23 cellular contexts compared by ENCODE assay signal in genomic region chr6:22334778-22335177, GRCh38. TPM values are rescaled to one million over a fixed set of nuclear protein-coding genes. Genes with fewer than 3 reads are reported as not detected.
"Had no signal": no experiment of that assay in that cellular context is flagged by ENCODE, and none has a peak within 500 bp of the region (broad histone marks: within the 10 kb centered on the region; RNA-seq: fewer than 3 reads in every experiment).

No MANE protein-coding gene starts in this region.

- H3K4me3 ChIP-seq: prostate gland, skin epidermis, tibial nerve, uterus had no signal

- H3K36me3 Mint-ChIP-seq: activated naive CD8-positive, alpha-beta T cell had no signal

- H3K36me3 ChIP-seq: prostate gland, tibial nerve, uterus had no signal

- H3K27me3 ChIP-seq: tibial nerve, uterus had no signal

- DNase-seq: activated CD4-positive, alpha-beta T cell treated with anti-CD3 and anti-CD28 coated beads, Interleukin-2, amount 10 ng/mL, durations not matched to agents 24 days and 14 days; activated CD4-positive, CD25-positive, alpha-beta regulatory T cell; activated CD8-positive, alpha-beta memory T cell treated with anti-CD3 and anti-CD28 coated beads for 24 hours; activated gamma-delta T cell treated with Interleukin-2 at 50 U/mL for 16 hours; amniotic stem cell; glutamatergic neuron; hypothalamus; left ventricle myocardium superior; nucleus accumbens; right cardiac atrium; stimulated activated CD4-positive, alpha-beta T cell treated with anti-CD3 and anti-CD28 coated beads, Interleukin-4, amount 100 ng/mL, for 4 hours; stimulated activated CD8-positive, alpha-beta memory T cell treated with anti-CD3 and anti-CD28 coated beads, Interleukin-4, amount 100 ng/mL, for 48 hours; stimulated activated naive CD4-positive, alpha-beta T cell treated with Interleukin-2 at 50 U/mL for 16 hours; substantia nigra; uterus had no signal

- H3K4me1 ChIP-seq: prostate gland, tibial nerve, uterus had no signal

- H3K9me3 Mint-ChIP-seq: activated CD4-positive, alpha-beta T cell treated with anti-CD3 and anti-CD28 coated beads, Interleukin-2, amount 10 ng/mL, durations not matched to agents 24 days and 14 days had no signal

- H3K27me3 Mint-ChIP-seq: activated CD4-positive, alpha-beta T cell treated with anti-CD3 and anti-CD28 coated beads, Interleukin-2, amount 10 ng/mL, durations not matched to agents 24 days and 14 days; activated naive CD8-positive, alpha-beta T cell had no signal

- H3K9me3 ChIP-seq: prostate gland, tibial nerve, uterus had no signal

- ATAC-seq: left ventricle myocardium superior, right cardiac atrium had no signal

- H3K4me3 Mint-ChIP-seq: activated CD4-positive, alpha-beta T cell treated with anti-CD3 and anti-CD28 coated beads, Interleukin-2, amount 10 ng/mL, durations not matched to agents 24 days and 14 days; activated naive CD8-positive, alpha-beta T cell; nephron had no signal

- H3K27ac Mint-ChIP-seq: activated CD4-positive, alpha-beta T cell treated with anti-CD3 and anti-CD28 coated beads, Interleukin-2, amount 10 ng/mL, durations not matched to agents 24 days and 14 days; activated naive CD8-positive, alpha-beta T cell; nephron had no signal

- H3K4me1 Mint-ChIP-seq: activated CD4-positive, alpha-beta T cell treated with anti-CD3 and anti-CD28 coated beads, Interleukin-2, amount 10 ng/mL, durations not matched to agents 24 days and 14 days had no signal

- H3K27ac ChIP-seq: prostate gland, skin epidermis, tibial nerve, uterus had no signal

RNA-seq across cellular contexts. Expression of gene PRL, which starts 37.9 kb away (rescaled TPM):
- total RNA-seq: activated CD4-positive, alpha-beta T cell treated with anti-CD3 and anti-CD28 coated beads, Interleukin-2, amount 10 ng/mL, durations not matched to agents 24 days and 14 days; cardiac septum; kidney epithelial cell; left ventricle myocardium superior; prostate gland; right cardiac atrium; tibial nerve; uterus had no signal
- polyA plus RNA-seq: esophagus, right cardiac atrium had no signal
